ENCODE assay signal across 20 cellular contexts in the genomic region with DNA sequence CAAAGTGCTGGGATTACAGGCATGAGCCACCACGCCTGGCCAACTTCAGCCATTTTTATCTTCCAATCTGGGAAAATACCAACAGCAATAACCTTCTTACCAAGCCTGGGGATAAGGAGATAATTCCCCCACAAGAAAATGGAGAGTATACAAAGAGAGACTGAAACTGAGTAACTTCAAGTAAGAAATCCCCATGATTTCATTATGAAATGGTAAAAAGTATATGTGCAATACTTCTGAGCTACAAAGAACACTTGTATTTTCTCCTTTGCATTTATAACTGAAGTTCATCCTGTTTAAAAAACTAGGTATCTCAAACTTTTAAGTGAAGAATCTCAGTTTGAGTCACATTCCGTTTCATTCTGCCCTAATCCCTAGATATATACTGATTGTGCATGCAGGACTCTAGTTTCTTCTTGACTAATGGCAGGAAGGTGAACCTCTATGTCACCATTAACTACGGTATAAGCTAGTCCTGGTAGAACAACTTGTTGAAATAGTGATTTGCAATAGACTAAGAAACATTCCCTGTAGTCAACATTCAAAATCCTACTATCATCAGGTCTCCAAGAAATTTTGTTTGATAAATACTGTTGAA.
DNase-seq lines count a peak whose midpoint lies in the region; ATAC-seq and TF ChIP-seq lines count a peak whose summit lies in the region.
"Had no signal": no experiment of that assay in that cellular context is flagged by ENCODE, and none has a peak within 500 bp of the region (broad histone marks: within the 10 kb centered on the region; RNA-seq: fewer than 3 reads in every experiment).

No MANE protein-coding gene starts in this region.

- no peak for DNase-seq in SK-N-DZ (ENCODE audit: low spot score)
- no peak for DNase-seq in WTC11 (ENCODE audit: low spot score)
- no peak for DNase-seq in activated effector memory CD4-positive, alpha-beta T cell treated with anti-CD3 and anti-CD28 coated beads, Interleukin-2, amount 50 U/mL, for 16 hours
- DNase-seq: AML-193; CD4-positive, alpha-beta T cell; COR-L47; DMS53; MM.1S; NCI-H2029; NCI-H526 treated with DMSO at 0.1 percent for 48 hours; PC-9; SJCRH30 had no signal

- no peak overlapping the region for H3K4me3 Mint-ChIP-seq in WTC11
- H3K4me3 Mint-ChIP-seq: CD4-positive, alpha-beta T cell; IgD-negative memory B cell had no signal

- H3K36me3 Mint-ChIP-seq in WTC11: peaks cover 3% of the 10 kb centered on the region; the same call in 1 of the 2 replicates
- H3K36me3 Mint-ChIP-seq: IgD-negative memory B cell had no signal

- POLR2A ChIA-PET in WTC11 (lab: Charles Lee): no interaction called here

- ATAC-seq in GM18870 (IDR thresholded peaks at IDR 0.05; ENCODE audit: unreplicated experiment): peak; percentile 56
- peak; percentile 86 for ATAC-seq in HG02610 (IDR thresholded peaks at IDR 0.05; ENCODE audit: unreplicated experiment)
- peak; percentile 59 for ATAC-seq in HG03196 (IDR thresholded peaks at IDR 0.05; ENCODE audit: unreplicated experiment)
- ATAC-seq in WTC11: no peak
- ATAC-seq in GM21367 (IDR thresholded peaks at IDR 0.05; ENCODE audit: unreplicated experiment): no peak
- ATAC-seq: A549, HCT116, Right ventricle myocardium inferior had no signal

- CTCF ChIA-PET in WTC11 (lab: Charles Lee): no interaction called here

- no peaks in the 10 kb centered on the region for H3K27me3 Mint-ChIP-seq in WTC11 (ENCODE audit: low read depth)
- H3K27me3 Mint-ChIP-seq: CD4-positive, alpha-beta T cell; IgD-negative memory B cell had no signal

- peaks cover 8% of the 10 kb centered on the region for H3K9me3 Mint-ChIP-seq in WTC11

- H3K4me1 Mint-ChIP-seq in WTC11: no peaks in the 10 kb centered on the region
- H3K4me1 Mint-ChIP-seq: IgD-negative memory B cell had no signal

- H3K27ac Mint-ChIP-seq in WTC11: no peak overlapping the region
- H3K27ac Mint-ChIP-seq: CD4-positive, alpha-beta T cell; IgD-negative memory B cell had no signal

- TF ChIP-seq CTCF in WTC11 (IDR thresholded peaks at IDR 0.05): no peak

TF ChIP-seq in WTC11, 78 proteins besides CTCF, POLR2A, EP300 and RAD21 (continues in another document):
- no peak for TF ChIP-seq HMGA2 (CRISPR knock-in tag; IDR thresholded peaks at IDR 0.05)
- no peak for TF ChIP-seq MYBL2 (CRISPR knock-in tag; IDR thresholded peaks at IDR 0.05)
- TF ChIP-seq ZNF416 (CRISPR knock-in tag; IDR thresholded peaks at IDR 0.05): no peak
- no peak for TF ChIP-seq ESRRA (CRISPR knock-in tag; IDR thresholded peaks at IDR 0.05; ENCODE audit: borderline replicate concordance)
- TF ChIP-seq, protein P1, sequence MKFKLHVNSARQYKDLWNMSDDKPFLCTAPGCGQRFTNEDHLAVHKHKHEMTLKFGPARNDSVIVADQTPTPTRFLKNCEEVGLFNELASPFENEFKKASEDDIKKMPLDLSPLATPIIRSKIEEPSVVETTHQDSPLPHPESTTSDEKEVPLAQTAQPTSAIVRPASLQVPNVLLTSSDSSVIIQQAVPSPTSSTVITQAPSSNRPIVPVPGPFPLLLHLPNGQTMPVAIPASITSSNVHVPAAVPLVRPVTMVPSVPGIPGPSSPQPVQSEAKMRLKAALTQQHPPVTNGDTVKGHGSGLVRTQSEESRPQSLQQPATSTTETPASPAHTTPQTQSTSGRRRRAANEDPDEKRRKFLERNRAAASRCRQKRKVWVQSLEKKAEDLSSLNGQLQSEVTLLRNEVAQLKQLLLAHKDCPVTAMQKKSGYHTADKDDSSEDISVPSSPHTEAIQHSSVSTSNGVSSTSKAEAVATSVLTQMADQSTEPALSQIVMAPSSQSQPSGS (CRISPR knock-in tag; IDR thresholded peaks at IDR 0.05; ENCODE audit: borderline replicate concordance, low read depth): no peak
- TF ChIP-seq, protein P2, sequence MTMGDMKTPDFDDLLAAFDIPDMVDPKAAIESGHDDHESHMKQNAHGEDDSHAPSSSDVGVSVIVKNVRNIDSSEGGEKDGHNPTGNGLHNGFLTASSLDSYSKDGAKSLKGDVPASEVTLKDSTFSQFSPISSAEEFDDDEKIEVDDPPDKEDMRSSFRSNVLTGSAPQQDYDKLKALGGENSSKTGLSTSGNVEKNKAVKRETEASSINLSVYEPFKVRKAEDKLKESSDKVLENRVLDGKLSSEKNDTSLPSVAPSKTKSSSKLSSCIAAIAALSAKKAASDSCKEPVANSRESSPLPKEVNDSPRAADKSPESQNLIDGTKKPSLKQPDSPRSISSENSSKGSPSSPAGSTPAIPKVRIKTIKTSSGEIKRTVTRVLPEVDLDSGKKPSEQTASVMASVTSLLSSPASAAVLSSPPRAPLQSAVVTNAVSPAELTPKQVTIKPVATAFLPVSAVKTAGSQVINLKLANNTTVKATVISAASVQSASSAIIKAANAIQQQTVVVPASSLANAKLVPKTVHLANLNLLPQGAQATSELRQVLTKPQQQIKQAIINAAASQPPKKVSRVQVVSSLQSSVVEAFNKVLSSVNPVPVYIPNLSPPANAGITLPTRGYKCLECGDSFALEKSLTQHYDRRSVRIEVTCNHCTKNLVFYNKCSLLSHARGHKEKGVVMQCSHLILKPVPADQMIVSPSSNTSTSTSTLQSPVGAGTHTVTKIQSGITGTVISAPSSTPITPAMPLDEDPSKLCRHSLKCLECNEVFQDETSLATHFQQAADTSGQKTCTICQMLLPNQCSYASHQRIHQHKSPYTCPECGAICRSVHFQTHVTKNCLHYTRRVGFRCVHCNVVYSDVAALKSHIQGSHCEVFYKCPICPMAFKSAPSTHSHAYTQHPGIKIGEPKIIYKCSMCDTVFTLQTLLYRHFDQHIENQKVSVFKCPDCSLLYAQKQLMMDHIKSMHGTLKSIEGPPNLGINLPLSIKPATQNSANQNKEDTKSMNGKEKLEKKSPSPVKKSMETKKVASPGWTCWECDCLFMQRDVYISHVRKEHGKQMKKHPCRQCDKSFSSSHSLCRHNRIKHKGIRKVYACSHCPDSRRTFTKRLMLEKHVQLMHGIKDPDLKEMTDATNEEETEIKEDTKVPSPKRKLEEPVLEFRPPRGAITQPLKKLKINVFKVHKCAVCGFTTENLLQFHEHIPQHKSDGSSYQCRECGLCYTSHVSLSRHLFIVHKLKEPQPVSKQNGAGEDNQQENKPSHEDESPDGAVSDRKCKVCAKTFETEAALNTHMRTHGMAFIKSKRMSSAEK (CRISPR knock-in tag; IDR thresholded peaks at IDR 0.05; ENCODE audit: borderline replicate concordance): no peak
- TF ChIP-seq, protein P3, sequence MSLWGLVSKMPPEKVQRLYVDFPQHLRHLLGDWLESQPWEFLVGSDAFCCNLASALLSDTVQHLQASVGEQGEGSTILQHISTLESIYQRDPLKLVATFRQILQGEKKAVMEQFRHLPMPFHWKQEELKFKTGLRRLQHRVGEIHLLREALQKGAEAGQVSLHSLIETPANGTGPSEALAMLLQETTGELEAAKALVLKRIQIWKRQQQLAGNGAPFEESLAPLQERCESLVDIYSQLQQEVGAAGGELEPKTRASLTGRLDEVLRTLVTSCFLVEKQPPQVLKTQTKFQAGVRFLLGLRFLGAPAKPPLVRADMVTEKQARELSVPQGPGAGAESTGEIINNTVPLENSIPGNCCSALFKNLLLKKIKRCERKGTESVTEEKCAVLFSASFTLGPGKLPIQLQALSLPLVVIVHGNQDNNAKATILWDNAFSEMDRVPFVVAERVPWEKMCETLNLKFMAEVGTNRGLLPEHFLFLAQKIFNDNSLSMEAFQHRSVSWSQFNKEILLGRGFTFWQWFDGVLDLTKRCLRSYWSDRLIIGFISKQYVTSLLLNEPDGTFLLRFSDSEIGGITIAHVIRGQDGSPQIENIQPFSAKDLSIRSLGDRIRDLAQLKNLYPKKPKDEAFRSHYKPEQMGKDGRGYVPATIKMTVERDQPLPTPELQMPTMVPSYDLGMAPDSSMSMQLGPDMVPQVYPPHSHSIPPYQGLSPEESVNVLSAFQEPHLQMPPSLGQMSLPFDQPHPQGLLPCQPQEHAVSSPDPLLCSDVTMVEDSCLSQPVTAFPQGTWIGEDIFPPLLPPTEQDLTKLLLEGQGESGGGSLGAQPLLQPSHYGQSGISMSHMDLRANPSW (CRISPR knock-in tag; conservative IDR thresholded peaks at IDR 0.05; ENCODE audit: low read depth): no peak
- TF ChIP-seq ETV6 (CRISPR knock-in tag; IDR thresholded peaks at IDR 0.05): no peak
- TF ChIP-seq MXD4 (CRISPR knock-in tag; IDR thresholded peaks at IDR 0.05; ENCODE audit: borderline replicate concordance): no peak
- TF ChIP-seq TEAD4 (CRISPR knock-in tag; IDR thresholded peaks at IDR 0.05): no peak
- no peak for TF ChIP-seq SP1 (CRISPR knock-in tag; conservative IDR thresholded peaks at IDR 0.05)
- TF ChIP-seq, protein P4, sequence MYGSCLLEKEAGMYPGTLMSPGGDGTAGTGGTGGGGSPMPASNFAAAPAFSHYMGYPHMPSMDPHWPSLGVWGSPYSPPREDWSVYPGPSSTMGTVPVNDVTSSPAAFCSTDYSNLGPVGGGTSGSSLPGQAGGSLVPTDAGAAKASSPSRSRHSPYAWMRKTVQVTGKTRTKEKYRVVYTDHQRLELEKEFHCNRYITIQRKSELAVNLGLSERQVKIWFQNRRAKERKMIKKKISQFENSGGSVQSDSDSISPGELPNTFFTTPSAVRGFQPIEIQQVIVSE (CRISPR knock-in tag; IDR thresholded peaks at IDR 0.05; ENCODE audit: borderline replicate concordance): no peak
- TF ChIP-seq, protein P5, sequence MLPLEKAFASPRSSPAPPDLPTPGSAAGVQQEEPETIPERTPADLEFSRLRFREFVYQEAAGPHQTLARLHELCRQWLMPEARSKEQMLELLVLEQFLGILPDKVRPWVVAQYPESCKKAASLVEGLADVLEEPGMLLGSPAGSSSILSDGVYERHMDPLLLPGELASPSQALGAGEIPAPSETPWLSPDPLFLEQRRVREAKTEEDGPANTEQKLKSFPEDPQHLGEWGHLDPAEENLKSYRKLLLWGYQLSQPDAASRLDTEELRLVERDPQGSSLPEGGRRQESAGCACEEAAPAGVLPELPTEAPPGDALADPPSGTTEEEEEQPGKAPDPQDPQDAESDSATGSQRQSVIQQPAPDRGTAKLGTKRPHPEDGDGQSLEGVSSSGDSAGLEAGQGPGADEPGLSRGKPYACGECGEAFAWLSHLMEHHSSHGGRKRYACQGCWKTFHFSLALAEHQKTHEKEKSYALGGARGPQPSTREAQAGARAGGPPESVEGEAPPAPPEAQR (CRISPR knock-in tag; IDR thresholded peaks at IDR 0.05): no peak
- TF ChIP-seq OVOL2 (CRISPR knock-in tag; IDR thresholded peaks at IDR 0.05; ENCODE audit: borderline replicate concordance): no peak

Comparison
In these comparisons a context has a peak if more than half of its experiments do, and no peak if none do; other contexts are left out.
1. ATAC-seq: peak in GM18870 (single experiment), HG02610 (single experiment) and HG03196 (single experiment); none in WTC11 (single experiment) and GM21367 (single experiment).